8 cellular contexts compared by ENCODE assay signal in the genomic region with DNA sequence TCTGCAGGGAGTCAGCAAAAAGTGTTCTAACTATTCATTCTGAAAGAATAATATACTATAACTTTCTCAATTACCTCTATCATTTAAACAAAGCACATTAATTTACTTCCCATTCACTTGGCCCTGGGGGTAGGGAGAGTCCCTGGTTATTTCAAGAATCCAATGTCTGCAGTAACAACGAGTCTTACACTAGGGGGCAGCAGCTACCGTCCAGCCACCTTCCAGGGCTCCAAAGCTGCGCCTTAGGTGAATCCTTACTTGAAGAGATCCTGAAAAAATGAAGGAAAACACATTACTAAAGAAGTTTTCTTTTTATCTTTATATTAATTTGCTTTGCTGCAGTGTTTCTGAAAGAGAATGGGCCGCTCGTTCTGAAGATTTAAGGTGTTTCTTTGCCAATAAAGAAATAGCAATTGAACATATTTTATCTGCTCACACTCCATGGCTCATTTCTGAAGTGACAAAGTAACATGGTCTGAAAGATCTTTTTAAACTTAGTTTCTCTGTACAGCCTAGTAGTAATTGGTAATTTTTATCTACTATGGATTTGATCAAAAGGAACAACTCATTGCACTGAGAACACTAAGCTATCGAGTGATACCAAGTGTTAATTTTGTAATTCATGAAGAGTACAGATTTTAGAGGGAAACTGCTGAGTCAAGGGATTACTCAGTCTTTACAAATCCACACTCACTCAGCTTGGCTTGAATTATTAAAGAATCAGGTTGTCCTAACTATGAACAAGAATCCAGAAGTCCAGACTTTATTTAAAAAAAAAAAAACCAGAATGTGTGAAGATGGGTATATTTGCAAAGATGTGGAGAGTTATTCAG. TPM values are rescaled to one million over a fixed set of nuclear protein-coding genes. Genes with fewer than 3 reads are reported as not detected.
DNase-seq lines count a peak whose midpoint lies in the region; ATAC-seq lines count a peak whose summit lies in the region.

No MANE protein-coding gene starts in this region.

- ATAC-seq in GM18498 (IDR thresholded peaks at IDR 0.05; ENCODE audit: unreplicated experiment) (peak; percentile 81), HG03354 (IDR thresholded peaks at IDR 0.05; ENCODE audit: poor library complexity, severe bottlenecking, unreplicated experiment) (peak; percentile 79)

- peak; percentile 75 for DNase-seq in A172 (ENCODE audit: low spot score)
- peak; percentile 54 for DNase-seq in NCI-H69 (lab: John Stamatoyannopoulos, UW)
- peak; percentile 47 for DNase-seq in activated CD4-positive, alpha-beta T cell treated with anti-CD3 and anti-CD28 coated beads, Interleukin-2, amount 50 U/mL, for 1 hour
- DNase-seq in ecto neural progenitor cell (ENCODE audit: low spot score): peak; percentile 78
- DNase-seq in medulla oblongata (ENCODE audit: extremely low spot score): peak; percentile 94
- peak; percentile 7 to 26 for DNase-seq in stimulated activated CD8-positive, alpha-beta memory T cell treated with anti-CD3 and anti-CD28 coated beads, Interleukin-7, amount 100 ng/mL, for 1 hour (ENCODE audit: low read depth in 2 of 2)

RNA-seq across cellular contexts. Expression of gene BHLHE41, which starts 27.6 kb away (rescaled TPM):
- total RNA-seq in A172 (2014; rRNA removed; shearing (Covaris generic)): 0.21 and 0.41 TPM in 2 replicates

Comparison
In these comparisons a context has a peak if more than half of its experiments do, and no peak if none do; other contexts are left out.
1. Peak in every context shown above with its lines: DNase-seq and ATAC-seq.
2. DNase-seq: peak in every context shown above with its lines; median percentile 94 in medulla oblongata; 78 in ecto neural progenitor cell; 75 in A172; 54 in NCI-H69; 47 in activated CD4-positive, alpha-beta T cell treated with anti-CD3 and anti-CD28 coated beads, Interleukin-2, amount 50 U/mL, for 1 hour; 16 in stimulated activated CD8-positive, alpha-beta memory T cell treated with anti-CD3 and anti-CD28 coated beads, Interleukin-7, amount 100 ng/mL, for 1 hour.